Comparison of ENCODE assay signal across 8 cellular contexts in the genomic region with DNA sequence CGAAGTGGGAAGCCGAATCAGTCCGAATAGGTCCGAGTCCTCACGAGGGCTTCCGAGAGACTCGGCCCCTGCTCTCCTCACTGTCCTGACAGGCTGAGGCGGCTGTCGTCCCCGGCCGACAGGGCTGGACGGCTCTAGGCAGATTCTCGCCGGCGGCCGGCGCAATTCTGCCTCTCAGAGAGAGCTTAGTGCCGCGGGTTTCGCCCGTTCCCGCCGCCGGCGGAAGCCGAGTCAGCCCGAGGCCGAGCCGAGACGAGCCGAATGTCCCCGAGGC. TPM values are rescaled to one million over a fixed set of nuclear protein-coding genes. Genes with fewer than 3 reads are reported as not detected.
DNase-seq lines count a peak whose midpoint lies in the region; ATAC-seq, FAIRE-seq and TF ChIP-seq lines count a peak whose summit lies in the region.

No MANE protein-coding gene starts in this region.

- FAIRE-seq in RCC 7860 (lab: Jason Lieb, UNC) = no peak

- H3K4me1 ChIP-seq in gastrocnemius medialis = peaks cover 33 to 35% of the 10 kb centered on the region in 2 donors

- in situ Hi-C loops in gastrocnemius medialis (cut with MboI; ENCODE audit: low sequenced_read_pairs in 4 of 4) = no loop called here

- peaks cover 0 to 8% of the 10 kb centered on the region in 2 donors for H3K36me3 ChIP-seq in gastrocnemius medialis

- no peaks in the 10 kb centered on the region for H3K9me3 ChIP-seq in gastrocnemius medialis

- no peak for TF ChIP-seq POLR2A in gastrocnemius medialis (IDR thresholded peaks at IDR 0.05)

- H3K27ac ChIP-seq in VCaP = peak overlapping the region; percentile 99
- peak overlapping the region; percentile 92 to 100 (median 98) for H3K27ac ChIP-seq in gastrocnemius medialis

- TF ChIP-seq CTCF in GM12865 (IDR thresholded peaks at IDR 0.05; ENCODE audit: insufficient read depth, low read depth, low read length, missing control alignments) (no peak), VCaP (conservative IDR thresholded peaks at IDR 0.05) (no peak), foreskin fibroblast (IDR thresholded peaks at IDR 0.05; ENCODE audit: low read depth, low read length) (no peak), gastrocnemius medialis (IDR thresholded peaks at IDR 0.05 in 4 of 5, conservative IDR thresholded peaks at IDR 0.05 in 1 of 5) (no peak)

- no peak for ATAC-seq in gastrocnemius medialis
- ATAC-seq in GM21528 (IDR thresholded peaks at IDR 0.05; ENCODE audit: low FRiP score, unreplicated experiment) = no peak
- ATAC-seq in HG02981 (IDR thresholded peaks at IDR 0.05; ENCODE audit: unreplicated experiment) = no peak

- no peak for DNase-seq in GM12865 (ENCODE audit: low read depth)
- DNase-seq in foreskin fibroblast = no peak
- DNase-seq in gastrocnemius medialis = no peak
- DNase-seq in activated gamma-delta T cell (lab: John Stamatoyannopoulos, UW) = no peak
- DNase-seq in RCC 7860 (ENCODE audit: low spot score) = no peak

- no peaks in the 10 kb centered on the region for H3K27me3 ChIP-seq in gastrocnemius medialis

- H3K4me3 ChIP-seq in GM12865 (ENCODE audit: low read depth, low read length) (peak overlapping the region; percentile 81), foreskin fibroblast (ENCODE audit: low read depth in 1 of 2, low read length in 2 of 2) (peak overlapping the region; percentile 67 to 78), gastrocnemius medialis (peak overlapping the region; percentile 50 to 92 (median 89))

- intact Hi-C loops in gastrocnemius medialis (cut with DNase I; ENCODE audit: low total_unique reads) = loop anchor here (1.0 to 5.0 kb wide), 4 partner anchors 52 to 128 kb away; partner anchors contain the start of genes PHRF1 and TALDO1

RNA-seq across cellular contexts. Expression of gene DEAF1, which starts 0.2 kb away (rescaled TPM):
- 10 to 100 TPM; 14.8 to 42.4 (median 25.2) TPM for total RNA-seq in gastrocnemius medialis

RNA-seq across cellular contexts. Expression of gene TMEM80, which starts 0.3 kb away (rescaled TPM):
- 10 to 100 TPM in 3 of 4 donors, 1 to 10 TPM in 1; 3.2 to 22.3 (median 14.3) TPM for total RNA-seq in gastrocnemius medialis

RNA-seq across cellular contexts. Expression of gene EPS8L2, which starts 10.8 kb away (rescaled TPM):
- total RNA-seq in gastrocnemius medialis = 1 to 10 TPM in 3 of 4 donors, under 1 TPM in 1; 0.42 to 3.3 (median 1.8) TPM

RNA-seq across cellular contexts. Expression of gene TALDO1, which starts 52.0 kb away (rescaled TPM):
- 100 to 1,000 TPM in 3 of 4 donors, 10 to 100 TPM in 1; 98.6 to 167 (median 153) TPM for total RNA-seq in gastrocnemius medialis

RNA-seq across cellular contexts. Expression of gene DRD4, which starts 58.2 kb away (rescaled TPM):
- not detected for total RNA-seq in gastrocnemius medialis
